Comparison of ENCODE assay signal across 8 cellular contexts in genomic region chr15:77070500-77071337, GRCh38. TPM values are rescaled to one million over a fixed set of nuclear protein-coding genes. Genes with fewer than 3 reads are reported as not detected.
A peak's percentile ranks its signal among the peaks of the same experiment; 100 is the strongest.
DNase-seq lines count a peak whose midpoint lies in the region; ATAC-seq and TF ChIP-seq lines count a peak whose summit lies in the region.

Gene TSPAN3 (minus strand): TSS chr15:77071109. CDS start chr15:77070954, 155 bp downstream.

- peak within 1 kb of the TSS; percentile 84 to 97 (median 92) for H3K4me3 Mint-ChIP-seq in nephron

- DNase-seq in G401 (ENCODE audit: low spot score) (peak; percentile 94), HCEC 1CT (peak; percentile 89), MM.1S (peak; percentile 97), SHP77 treated with DMSO at 0.1 percent for 48 hours (lab: John Stamatoyannopoulos, UW) (peak; percentile 76), fibroblast of the aortic adventitia (ENCODE audit: low read depth) (peak; percentile 88)
- peak; percentile 97 for DNase-seq in activated effector memory CD4-positive, alpha-beta T cell treated with anti-CD3 and anti-CD28 coated beads, Interleukin-2, amount 50 U/mL, for 16 hours
- DNase-seq in stimulated activated naive CD8-positive, alpha-beta T cell treated with anti-CD3 and anti-CD28 coated beads, Interleukin-15, Interleukin-2, amounts not matched to agents 100 U/mL and 50 U/mL, for 24 hours: peak; percentile 95

- H3K4me2 ChIP-seq in MM.1S (ENCODE audit: low read depth, low read length): peak within 1 kb of the TSS; percentile 96

- H3K27ac ChIP-seq in MM.1S (ENCODE audit: low read length): peak within 1 kb of the TSS; percentile 55; the same call in 1 of the 2 replicates

- no peaks in the 10 kb centered on the region for H4K20me1 ChIP-seq in MM.1S (ENCODE audit: insufficient read depth, low read length)

- in situ Hi-C loops in G401 (cut with HindIII; ENCODE audit: low sequenced_read_pairs): no loop called here

- peak within 1 kb of the TSS; percentile 78 for H3K9ac ChIP-seq in MM.1S (ENCODE audit: low read length)

- TF ChIP-seq CTCF in MM.1S (IDR thresholded peaks at IDR 0.05; ENCODE audit: low read length) (no peak), fibroblast of the aortic adventitia (IDR thresholded peaks at IDR 0.05; ENCODE audit: insufficient read depth, low read length) (no peak), nephron (IDR thresholded peaks at IDR 0.05; ENCODE audit: unreplicated experiment in 3 of 3) (no peak)

- H3K36me3 Mint-ChIP-seq in nephron (ENCODE audit: low read depth): peaks cover 14% of the 10 kb centered on the region

- no peaks in the 10 kb centered on the region for H3K9me3 ChIP-seq in MM.1S (replicated peaks; ENCODE audit: insufficient read depth, low read length)

- peak; percentile 99 for ATAC-seq in stimulated activated naive CD8-positive, alpha-beta T cell treated with anti-CD3 and anti-CD28 coated beads, Interleukin-15, Interleukin-2, amounts not matched to agents 100 U/mL and 50 U/mL, for 24 hours

- peaks cover 13% of the 10 kb centered on the region for H3K27me3 Mint-ChIP-seq in nephron (ENCODE audit: low read depth)

- no peaks in the 10 kb centered on the region for H3K9me3 Mint-ChIP-seq in nephron

- H3F3A ChIP-seq in MM.1S (ENCODE audit: insufficient read depth, low read length): no peaks in the 10 kb centered on the region

- H3K4me1 ChIP-seq in MM.1S (ENCODE audit: low read length): peaks cover 14% of the 10 kb centered on the region

- H3K79me2 ChIP-seq in MM.1S (ENCODE audit: low read length): peaks cover 46% of the 10 kb centered on the region

- H3K27ac Mint-ChIP-seq in nephron: peak within 1 kb of the TSS; percentile 79 to 97 (median 91)

- H3K36me3 ChIP-seq in MM.1S (replicated peaks; ENCODE audit: insufficient read depth, low read length): no peaks in the 10 kb centered on the region

- peak within 1 kb of the TSS; percentile 88 for H2AFZ ChIP-seq in MM.1S (ENCODE audit: low read length)

- H3K4me1 Mint-ChIP-seq in nephron: peaks cover 33% of the 10 kb centered on the region

- H3K27me3 ChIP-seq in MM.1S (replicated peaks; ENCODE audit: insufficient read depth, low read length): no peaks in the 10 kb centered on the region; the same call in 1 of the 2 replicates

- no peaks in the 10 kb centered on the region for H3K9me2 ChIP-seq in MM.1S (replicated peaks; ENCODE audit: insufficient read depth, low read length)

- H3K4me3 ChIP-seq in MM.1S (ENCODE audit: low read length) (peak within 1 kb of the TSS; percentile 73), fibroblast of the aortic adventitia (ENCODE audit: low read depth, low read length) (peak within 1 kb of the TSS; percentile 76)

RNA-seq across cellular contexts. Expression of gene TSPAN3, which starts in this region (rescaled TPM):
- 235 and 245 TPM in 2 replicates for total RNA-seq in G401 (2014; rRNA removed; shearing (Covaris generic))
- total RNA-seq in fibroblast of the aortic adventitia (ENCODE audit: low replicate concordance): 194 and 288 TPM in 2 replicates

Comparison
In these comparisons a context has a peak if more than half of its experiments do, and no peak if none do; other contexts are left out.
1. Peak in every context shown above with its lines: DNase-seq, ATAC-seq, H3K4me3 ChIP-seq and H3K27ac ChIP-seq.